ENCODE assay signal across 20 cellular contexts in the genomic region with DNA sequence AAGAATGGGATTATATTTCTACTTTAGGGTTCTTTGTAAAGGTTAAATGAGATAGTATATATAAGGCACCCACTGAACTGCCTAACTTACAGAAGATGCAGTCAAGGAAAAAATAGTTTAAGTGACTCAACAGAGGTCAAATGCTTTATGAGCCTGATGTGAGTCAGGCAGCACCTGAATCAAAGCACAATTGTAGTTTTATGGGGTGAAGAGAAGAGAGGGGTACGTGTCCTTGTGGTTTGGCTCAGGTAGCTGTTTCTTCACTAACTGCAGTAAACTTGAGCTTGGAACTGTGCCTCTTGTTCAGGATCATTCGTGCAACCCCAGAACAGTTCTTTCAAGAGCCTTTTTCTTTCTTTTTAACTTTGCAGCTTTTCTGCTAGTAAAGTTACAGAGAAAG.
A peak's percentile ranks its signal among the peaks of the same experiment; 100 is the strongest.
DNase-seq lines count a peak whose midpoint lies in the region; ATAC-seq and TF ChIP-seq lines count a peak whose summit lies in the region.
"Had no signal": no experiment of that assay in that cellular context is flagged by ENCODE, and none has a peak within 500 bp of the region (broad histone marks: within the 10 kb centered on the region; RNA-seq: fewer than 3 reads in every experiment).

No MANE protein-coding gene starts in this region.

- BruUV-seq in PC-9 (replicated peaks; lab: Mats Ljungman, UMichigan), result no TSS peak

- CTCF ChIA-PET in PC-9 (lab: Charles Lee), result no interaction called here

- no peaks in the 10 kb centered on the region for H3K27me3 Mint-ChIP-seq in activated T-cell treated with anti-CD3 and anti-CD28 coated beads, Interleukin-2, amount 50 U/mL, for 4 hours (ENCODE audit: low read depth)
- H3K27me3 Mint-ChIP-seq: stimulated activated naive CD8-positive, alpha-beta T cell treated with anti-CD3 and anti-CD28 coated beads, Interleukin-15, Interleukin-2, amounts not matched to agents 100 ng/mL and 50 ng/mL, for 24 hours had no signal

- peaks cover 24% of the 10 kb centered on the region for H3K4me1 ChIP-seq in PC-9 (replicated peaks; ENCODE audit: insufficient read depth)
- H3K4me1 ChIP-seq: SJSA1 had no signal

- peak overlapping the region; percentile 33 for H3K27ac ChIP-seq in PC-9
- H3K27ac ChIP-seq: HL-60, SJSA1 had no signal

- H3K9me2 ChIP-seq in PC-9 (ENCODE audit: insufficient read depth), result no peaks in the 10 kb centered on the region

- no peaks in the 10 kb centered on the region for H3K9me3 Mint-ChIP-seq in activated T-cell treated with anti-CD3 and anti-CD28 coated beads, Interleukin-2, amount 50 U/mL, for 4 hours
- H3K9me3 Mint-ChIP-seq: immature natural killer cell; nephron progenitor cell; stimulated activated naive CD8-positive, alpha-beta T cell treated with anti-CD3 and anti-CD28 coated beads, Interleukin-15, Interleukin-2, amounts not matched to agents 100 ng/mL and 50 ng/mL, for 24 hours had no signal

- peak overlapping the region; percentile 48 for H3K4me2 ChIP-seq in PC-9

- no peaks in the 10 kb centered on the region for H3K36me3 ChIP-seq in PC-9 (ENCODE audit: low read depth)
- H3K36me3 ChIP-seq: SJSA1 had no signal

- no peak for DNase-seq in activated T-cell treated with anti-CD3 and anti-CD28 coated beads, Interleukin-2, amount 50 U/mL, for 4 hours
- DNase-seq in activated T-cell treated with anti-CD3 and anti-CD28 coated beads for 4 hours (no peak), PC-9 (peak in 1 of 2 experiments; percentile 87), epithelial cell of proximal tubule (ENCODE audit: low read depth) (peak; percentile 76), skeletal muscle cell (ENCODE audit: low read depth) (peak; percentile 10), GM03348 (ENCODE audit: low spot score) (no peak), NK-92 (lab: John Stamatoyannopoulos, UW; ENCODE audit: unreplicated experiment) (no peak), Right ventricle myocardium superior (no peak)
- DNase-seq: activated CD4-positive, alpha-beta T cell treated with anti-CD3 and anti-CD28 coated beads, Interleukin-2, amount 50 U/mL, for 1 hour; amniotic stem cell; DND-41; glutamatergic neuron; immature natural killer cell; mesendoderm; NCI-H1436 treated with DMSO at 0.1 percent for 48 hours; nephron progenitor cell had no signal

- ATAC-seq in activated T-cell treated with anti-CD3 and anti-CD28 coated beads, Interleukin-2, amount 50 U/mL, for 4 hours, result peak; percentile 73 to 86
- ATAC-seq in Right ventricle myocardium superior (ENCODE audit: poor library complexity), result no peak

- POLR2A ChIA-PET in PC-9 (lab: Charles Lee; ENCODE audit: unreplicated experiment), result no interaction called here

- H3K79me2 ChIP-seq in PC-9 (ENCODE audit: low read depth), result no peaks in the 10 kb centered on the region

- no peak for TF ChIP-seq CTCF in PC-9 (conservative IDR thresholded peaks at IDR 0.05)
- TF ChIP-seq CTCF in epithelial cell of proximal tubule (conservative IDR thresholded peaks at IDR 0.05; ENCODE audit: low read depth, low read length), result no peak

- intact Hi-C loops in PC-9 (cut with micrococcal nuclease; ENCODE audit: unreplicated experiment) (no loop called here), Right ventricle myocardium superior (cut with DNase I) (no loop called here)

- no peak overlapping the region for H3K4me3 Mint-ChIP-seq in activated T-cell treated with anti-CD3 and anti-CD28 coated beads, Interleukin-2, amount 50 U/mL, for 4 hours
- H3K4me3 Mint-ChIP-seq: CD14-positive monocyte; immature natural killer cell; nephron progenitor cell; stimulated activated naive CD8-positive, alpha-beta T cell treated with anti-CD3 and anti-CD28 coated beads, Interleukin-15, Interleukin-2, amounts not matched to agents 100 ng/mL and 50 ng/mL, for 24 hours had no signal

- no peaks in the 10 kb centered on the region for H3K27me3 ChIP-seq in PC-9 (ENCODE audit: insufficient read depth, low read depth)

- peaks cover 13% of the 10 kb centered on the region; the same call in 1 of the 2 replicates for H3F3A ChIP-seq in PC-9 (ENCODE audit: insufficient read depth, low read depth)

- no peaks in the 10 kb centered on the region for H4K20me1 ChIP-seq in PC-9 (ENCODE audit: insufficient read depth)

- no peak overlapping the region for H3K4me3 ChIP-seq in PC-9
- H3K4me3 ChIP-seq in epithelial cell of proximal tubule (ENCODE audit: low read depth, low read length), result no peak overlapping the region
- no peak overlapping the region for H3K4me3 ChIP-seq in skeletal muscle cell (ENCODE audit: low read depth, low read length)
- H3K4me3 ChIP-seq: SJSA1 had no signal

- no peaks in the 10 kb centered on the region for H3K9me3 ChIP-seq in PC-9 (ENCODE audit: insufficient read depth, low read depth)
- H3K9me3 ChIP-seq: SJSA1 had no signal

- no peak overlapping the region for H2AFZ ChIP-seq in PC-9

- H3K4me1 Mint-ChIP-seq in activated T-cell treated with anti-CD3 and anti-CD28 coated beads, Interleukin-2, amount 50 U/mL, for 4 hours (ENCODE audit: low read depth), result peaks cover 15% of the 10 kb centered on the region
- H3K4me1 Mint-ChIP-seq: CD14-positive monocyte, immature natural killer cell had no signal

- no peaks in the 10 kb centered on the region for H3K36me3 Mint-ChIP-seq in activated T-cell treated with anti-CD3 and anti-CD28 coated beads, Interleukin-2, amount 50 U/mL, for 4 hours (ENCODE audit: insufficient read depth)
- H3K36me3 Mint-ChIP-seq: CD14-positive monocyte, immature natural killer cell had no signal

Comparison
In these comparisons a context has a peak if more than half of its experiments do, and no peak if none do; other contexts are left out.
1. DNase-seq: peak in epithelial cell of proximal tubule (single experiment) and skeletal muscle cell (single experiment); none in activated T-cell treated with anti-CD3 and anti-CD28 coated beads, Interleukin-2, amount 50 U/mL, for 4 hours (single experiment), activated T-cell treated with anti-CD3 and anti-CD28 coated beads for 4 hours (single experiment), GM03348 (single experiment), NK-92 (single experiment) and Right ventricle myocardium superior (single experiment).